In genomic region chr5:91074615-91075014, GRCh38 we compare ENCODE assay signal across 11 cellular contexts.
DNase-seq lines count a peak whose midpoint lies in the region; ATAC-seq and TF ChIP-seq lines count a peak whose summit lies in the region.
"Had no signal": no experiment of that assay in that cellular context is flagged by ENCODE, and none has a peak within 500 bp of the region (broad histone marks: within the 10 kb centered on the region; RNA-seq: fewer than 3 reads in every experiment).

No MANE protein-coding gene starts in this region.

- no peaks in the 10 kb centered on the region for H3K9me3 ChIP-seq in thoracic aorta
- no peaks in the 10 kb centered on the region for H3K9me3 ChIP-seq in prostate gland
- no peaks in the 10 kb centered on the region for H3K9me3 ChIP-seq in endodermal cell (ENCODE audit: control insufficient read depth, low read length)
- H3K9me3 ChIP-seq: tibial nerve had no signal

- H3K27me3 Mint-ChIP-seq in endodermal cell (ENCODE audit: insufficient read depth): no peaks in the 10 kb centered on the region

- H3K9me3 Mint-ChIP-seq in endodermal cell: no peaks in the 10 kb centered on the region

- H3K4me3 ChIP-seq in fibroblast of pulmonary artery (replicated peaks; ENCODE audit: low read depth, low read length): no peak overlapping the region
- H3K4me3 ChIP-seq in thoracic aorta: no peak overlapping the region
- no peak overlapping the region for H3K4me3 ChIP-seq in prostate gland
- H3K4me3 ChIP-seq in coronary artery: no peak overlapping the region
- no peak overlapping the region for H3K4me3 ChIP-seq in endodermal cell (ENCODE audit: low read length)
- H3K4me3 ChIP-seq: tibial nerve had no signal

- H3K4me3 Mint-ChIP-seq in endodermal cell: no peak overlapping the region
- H3K4me3 Mint-ChIP-seq: activated CD4-positive, alpha-beta T cell treated with anti-CD3 and anti-CD28 coated beads for 36 hours had no signal

- peaks cover 19% of the 10 kb centered on the region for H3K36me3 Mint-ChIP-seq in endodermal cell (ENCODE audit: low read depth)

- intact Hi-C loops in prostate gland (cut with DNase I): no loop called here

- no peak overlapping the region for H3K27ac ChIP-seq in thoracic aorta
- no peak overlapping the region for H3K27ac ChIP-seq in prostate gland
- H3K27ac ChIP-seq in coronary artery: no peak overlapping the region
- H3K27ac ChIP-seq in endodermal cell (ENCODE audit: low read depth, low read length): no peak overlapping the region
- H3K27ac ChIP-seq: tibial nerve had no signal

- no peak overlapping the region for H3K9ac ChIP-seq in endodermal cell (ENCODE audit: extremely low read depth, low read length, poor library complexity, severe bottlenecking)

- H3K4me1 ChIP-seq in thoracic aorta (ENCODE audit: control insufficient read depth in 1 of 2, low read depth in 2 of 2) (peaks cover 16 to 39% of the 10 kb centered on the region in 2 donors), prostate gland (replicated peaks) (peaks cover 6% of the 10 kb centered on the region), endodermal cell (ENCODE audit: control insufficient read depth, insufficient read depth, low read length) (no peaks in the 10 kb centered on the region)

- DNase-seq in fibroblast of pulmonary artery (ENCODE audit: low read depth): peak; percentile 89
- no peak for DNase-seq in thoracic aorta (ENCODE audit: low spot score)
- DNase-seq in cerebellar nuclear complex (lab: John Stamatoyannopoulos, UW): no peak
- DNase-seq in prostate gland (ENCODE audit: low spot score): no peak
- no peak for DNase-seq in coronary artery (ENCODE audit: low spot score)
- DNase-seq in endodermal cell: no peak
- DNase-seq: activated CD4-positive, alpha-beta T cell treated with anti-CD3 and anti-CD28 coated beads for 36 hours; aorta had no signal

- H3K4me1 Mint-ChIP-seq in endodermal cell: no peaks in the 10 kb centered on the region

- no peaks in the 10 kb centered on the region for H3K36me3 ChIP-seq in thoracic aorta
- no peaks in the 10 kb centered on the region for H3K36me3 ChIP-seq in prostate gland
- peaks cover 8% of the 10 kb centered on the region for H3K36me3 ChIP-seq in endodermal cell (ENCODE audit: control insufficient read depth, insufficient read depth, low read length)
- H3K36me3 ChIP-seq: tibial nerve had no signal

- TF ChIP-seq CTCF in fibroblast of pulmonary artery (IDR thresholded peaks at IDR 0.05; ENCODE audit: low read length, missing control alignments) (peak; percentile 29), thoracic aorta (IDR thresholded peaks at IDR 0.05) (peak; percentile 15), prostate gland (IDR thresholded peaks at IDR 0.05) (no peak), coronary artery (IDR thresholded peaks at IDR 0.05) (no peak), endodermal cell (conservative IDR thresholded peaks at IDR 0.05) (no peak)

- H3K27ac Mint-ChIP-seq in endodermal cell: no peak overlapping the region
- H3K27ac Mint-ChIP-seq: activated CD4-positive, alpha-beta T cell treated with anti-CD3 and anti-CD28 coated beads for 36 hours had no signal

- ATAC-seq in GM19463 (IDR thresholded peaks at IDR 0.05; ENCODE audit: unreplicated experiment) (peak; percentile 92), HG03460 (IDR thresholded peaks at IDR 0.05; ENCODE audit: unreplicated experiment) (peak; percentile 80), thoracic aorta (ENCODE audit: insufficient number of reproducible peaks, low FRiP score, low read depth) (no peak)
- ATAC-seq: activated CD4-positive, alpha-beta T cell treated with anti-CD3 and anti-CD28 coated beads for 36 hours had no signal

- H3K27me3 ChIP-seq in thoracic aorta (replicated peaks; ENCODE audit: insufficient read depth): no peaks in the 10 kb centered on the region
- H3K27me3 ChIP-seq in prostate gland (replicated peaks; ENCODE audit: insufficient read depth): no peaks in the 10 kb centered on the region
- no peaks in the 10 kb centered on the region for H3K27me3 ChIP-seq in endodermal cell (ENCODE audit: control insufficient read depth, insufficient read depth, low read length, poor library complexity, severe bottlenecking)
- H3K27me3 ChIP-seq: tibial nerve had no signal

- WGBS in prostate gland: 93% methylated on average over 1 of the region's 1 CpG
- WGBS in endodermal cell (ENCODE audit: insufficient coverage in 1 of 2, insufficient read length in 1 of 2), 2 experiments: 89% methylated on average over 1 of the region's 1 CpG; no CpG with 5 or more reads in 1 of the 2 experiments

- TF ChIP-seq POLR2A in prostate gland (IDR thresholded peaks at IDR 0.05): no peak

Comparison
In these comparisons a context has a peak if more than half of its experiments do, and no peak if none do; other contexts are left out.
1. CTCF ChIP-seq: peak in fibroblast of pulmonary artery (single experiment) and thoracic aorta (single experiment); none in prostate gland (0 of 4), coronary artery (single experiment) and endodermal cell (single experiment).